ENCODE assay signal across 19 cellular contexts in the genomic region with DNA sequence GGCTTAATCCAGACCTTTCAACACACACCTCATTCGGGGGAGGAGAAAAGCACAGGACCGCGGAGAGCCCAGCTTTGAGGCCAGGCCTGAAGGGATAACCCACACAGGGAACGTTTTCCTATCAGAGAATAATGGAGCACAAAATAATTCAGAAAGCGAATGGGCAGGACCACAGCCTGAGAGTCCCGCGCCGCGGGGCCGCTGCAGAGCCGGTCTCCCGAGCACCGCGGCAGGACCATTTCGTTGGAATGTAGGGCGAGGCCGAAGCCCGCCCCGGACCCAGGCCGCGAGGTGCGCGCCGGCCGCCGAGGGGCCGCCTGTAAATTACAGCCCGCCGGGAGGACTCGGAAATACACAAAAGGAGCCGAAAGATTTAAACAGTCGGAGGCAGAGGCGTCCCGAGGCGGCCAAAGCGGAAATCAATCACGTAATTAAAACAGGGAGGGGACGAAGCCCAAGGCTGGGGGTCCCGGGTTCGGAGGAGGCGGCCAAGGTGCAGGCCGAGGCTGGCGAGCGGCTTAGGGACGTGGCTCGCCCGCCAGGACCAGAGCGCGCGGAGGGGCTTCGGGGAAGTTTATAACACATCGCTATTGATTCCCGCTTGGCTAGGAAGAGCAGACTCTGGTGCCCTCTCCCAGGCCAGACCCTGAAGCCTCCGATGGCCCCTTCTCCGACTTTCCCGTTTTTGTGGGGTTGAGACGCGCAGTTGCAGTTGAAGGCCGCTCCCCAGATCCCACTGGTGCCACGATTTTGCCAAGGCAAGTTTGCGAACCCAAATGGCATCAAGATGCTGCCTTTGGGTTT. TPM values are rescaled to one million over a fixed set of nuclear protein-coding genes. Genes with fewer than 3 reads are reported as not detected.
DNase-seq lines count a peak whose midpoint lies in the region; ATAC-seq, FAIRE-seq and TF ChIP-seq lines count a peak whose summit lies in the region.
"Had no signal": no experiment of that assay in that cellular context is flagged by ENCODE, and none has a peak within 500 bp of the region (broad histone marks: within the 10 kb centered on the region; RNA-seq: fewer than 3 reads in every experiment).

No MANE protein-coding gene starts in this region.

- no peak overlapping the region for H4K91ac ChIP-seq in neuronal stem cell (ENCODE audit: low read depth, low read length, poor library complexity)

- H3K79me1 ChIP-seq in neuronal stem cell (ENCODE audit: low read depth, low read length) = no peaks in the 10 kb centered on the region

- no peak overlapping the region for H2AK5ac ChIP-seq in neuronal stem cell (ENCODE audit: low read depth, low read length)

- H2BK5ac ChIP-seq in neuronal stem cell (ENCODE audit: low read length) = no peak overlapping the region

- TF ChIP-seq CTCF in CD8-positive, alpha-beta T cell (IDR thresholded peaks at IDR 0.05) = no peak
- no peak for TF ChIP-seq CTCF in endothelial cell of umbilical vein (IDR thresholded peaks at IDR 0.05; ENCODE audit: extremely low read depth in 1 of 2, insufficient read depth in 1 of 2, low read depth in 1 of 2, low read length in 2 of 2)

- no peaks in the 10 kb centered on the region for H3K9me3 ChIP-seq in CD8-positive, alpha-beta T cell (ENCODE audit: low read length)
- H3K9me3 ChIP-seq in NT2/D1 (ENCODE audit: insufficient read depth, low read length) (no peaks in the 10 kb centered on the region), endothelial cell of umbilical vein (replicated peaks; ENCODE audit: control insufficient read depth, insufficient read depth, low read length) (no peaks in the 10 kb centered on the region), neuronal stem cell (replicated peaks in 1 of 2; ENCODE audit: control insufficient read depth in 2 of 2, insufficient read depth in 1 of 2, low read depth in 1 of 2, low read length in 2 of 2) (no peaks in the 10 kb centered on the region)
- H3K9me3 ChIP-seq: MG63 had no signal

- no peak overlapping the region for H4K8ac ChIP-seq in neuronal stem cell (ENCODE audit: low read depth, low read length)

- no peak overlapping the region for H3K27ac ChIP-seq in CD8-positive, alpha-beta T cell (ENCODE audit: low read depth, low read length)
- H3K27ac ChIP-seq in endothelial cell of umbilical vein (ENCODE audit: insufficient read depth, low read depth, low read length) = no peak overlapping the region
- no peak overlapping the region for H3K27ac ChIP-seq in neuronal stem cell (replicated peaks; ENCODE audit: low read length)
- H3K27ac ChIP-seq: dorsolateral prefrontal cortex, SK-N-MC had no signal

- no peaks in the 10 kb centered on the region for H3K9me3 Mint-ChIP-seq in CD8-positive, alpha-beta T cell

- H2AFZ ChIP-seq in endothelial cell of umbilical vein (ENCODE audit: low read depth, low read length) = no peak overlapping the region
- H2AFZ ChIP-seq in neuronal stem cell (ENCODE audit: low read length) = peak overlapping the region; percentile 72

- POLR2A ChIA-PET in CD8-positive, alpha-beta T cell (lab: Charles Lee) = no interaction called here
- POLR2A ChIA-PET in endothelial cell of umbilical vein (lab: Charles Lee) = no interaction called here

- no peak overlapping the region for H3K18ac ChIP-seq in neuronal stem cell (ENCODE audit: low read length)

- no peak overlapping the region for H3K4ac ChIP-seq in neuronal stem cell (ENCODE audit: low read length)

- dilution Hi-C loops in endothelial cell of umbilical vein (cut with MboI; ENCODE audit: extremely low pct_ligation_motif_present, low sequenced_read_pairs) = no loop called here

- H2BK120ac ChIP-seq in neuronal stem cell (ENCODE audit: low read depth, low read length) = no peak overlapping the region

- H3K36me3 Mint-ChIP-seq in CD8-positive, alpha-beta T cell = no peaks in the 10 kb centered on the region

- no peak for ATAC-seq in CD8-positive, alpha-beta T cell

- no peaks in the 10 kb centered on the region for H3K36me3 ChIP-seq in CD8-positive, alpha-beta T cell (ENCODE audit: insufficient read depth, low read length)
- H3K36me3 ChIP-seq in NT2/D1 (ENCODE audit: insufficient read depth, insufficient read length, low read length) (no peaks in the 10 kb centered on the region), endothelial cell of umbilical vein (ENCODE audit: control insufficient read depth in 2 of 2, extremely low read depth in 1 of 2, insufficient read depth in 2 of 2, low read length in 2 of 2) (no peaks in the 10 kb centered on the region), neuronal stem cell (replicated peaks in 1 of 2; ENCODE audit: control insufficient read depth in 2 of 2, insufficient read depth in 2 of 2, low read length in 2 of 2) (no peaks in the 10 kb centered on the region)
- H3K36me3 ChIP-seq: MG63 had no signal

- peak overlapping the region; percentile 37 for H3K9ac ChIP-seq in NT2/D1 (ENCODE audit: insufficient read length, low read depth)
- no peak overlapping the region for H3K9ac ChIP-seq in endothelial cell of umbilical vein (replicated peaks; ENCODE audit: extremely low read depth, insufficient read depth, low read length)
- no peak overlapping the region for H3K9ac ChIP-seq in neuronal stem cell (ENCODE audit: low read depth, low read length, poor library complexity)

- peaks cover 57% of the 10 kb centered on the region for H3K27me3 ChIP-seq in CD8-positive, alpha-beta T cell (ENCODE audit: insufficient read depth, low read length)
- H3K27me3 ChIP-seq in NT2/D1 (ENCODE audit: insufficient read depth, insufficient read length) (peaks cover 100% of the 10 kb centered on the region), endothelial cell of umbilical vein (ENCODE audit: control insufficient read depth in 2 of 2, insufficient read depth in 2 of 2, low read length in 2 of 2) (peaks cover 80 to 96% of the 10 kb centered on the region in 2 experiments), neuronal stem cell (ENCODE audit: control insufficient read depth in 3 of 3, insufficient read depth in 3 of 3, low read depth in 1 of 3, low read length in 3 of 3) (peaks cover 45 to 100% (median 97%) of the 10 kb centered on the region in 3 experiments)
- H3K27me3 ChIP-seq: MG63 had no signal

- H4K20me1 ChIP-seq in endothelial cell of umbilical vein (replicated peaks; ENCODE audit: control insufficient read depth, extremely low read depth, insufficient read depth, low read length) = no peaks in the 10 kb centered on the region

- H3K4me1 Mint-ChIP-seq in CD8-positive, alpha-beta T cell (ENCODE audit: low read depth) = peaks cover 41% of the 10 kb centered on the region

- peaks cover 93% of the 10 kb centered on the region for H3K27me3 Mint-ChIP-seq in CD8-positive, alpha-beta T cell (ENCODE audit: low read depth)

- DNase-seq in CD8-positive, alpha-beta T cell = no peak
- no peak for DNase-seq in NT2/D1 (ENCODE audit: low read depth, low spot score)
- no peak for DNase-seq in endothelial cell of umbilical vein (ENCODE audit: low read depth, low spot score)
- DNase-seq in neuronal stem cell (ENCODE audit: low spot score) = no peak
- no peak for DNase-seq in NCI-H128 (lab: John Stamatoyannopoulos, UW; ENCODE audit: unreplicated experiment)
- no peak for DNase-seq in epidermal melanocyte (ENCODE audit: insufficient read length, low spot score)
- no peak for DNase-seq in DMS53 (lab: John Stamatoyannopoulos, UW)
- DNase-seq in HPDE6-E6E7 (ENCODE audit: extremely low spot score) = no peak
- DNase-seq: DMS79 treated with DMSO at 0.1 percent for 48 hours; dorsolateral prefrontal cortex; foreskin fibroblast; immature natural killer cell; MG63; midbrain; NCI-H2171; NK-92 treated with Interleukin-12 subunit alpha and Interleukin-12 subunit beta, amount 100 ng/mL, for 24 hours had no signal

- no peak overlapping the region for H3K27ac Mint-ChIP-seq in CD8-positive, alpha-beta T cell
- H3K27ac Mint-ChIP-seq: immature natural killer cell had no signal

- FAIRE-seq in endothelial cell of umbilical vein (lab: Jason Lieb, UNC) = no peak
- FAIRE-seq: astrocyte, urothelium cell line had no signal

- H3K4me2 ChIP-seq in endothelial cell of umbilical vein (ENCODE audit: insufficient read depth, low read length) (no peak overlapping the region), neuronal stem cell (ENCODE audit: insufficient read depth, low read length, poor library complexity, severe bottlenecking) (no peak overlapping the region)

- no peaks in the 10 kb centered on the region for H3K9me1 ChIP-seq in endothelial cell of umbilical vein (replicated peaks; ENCODE audit: control insufficient read depth, extremely low read depth, insufficient read depth, low read length)

- no CpG with 5 or more reads among the region's 61 CpGs for WGBS in neuronal stem cell (ENCODE audit: extremely low coverage in 2 of 2, insufficient read length in 2 of 2, insufficient replicate concordance in 1 of 2), 2 donors

- no peak overlapping the region for H2BK15ac ChIP-seq in neuronal stem cell (ENCODE audit: low read length)

- peaks cover 33% of the 10 kb centered on the region for H3K4me1 ChIP-seq in CD8-positive, alpha-beta T cell (ENCODE audit: insufficient read depth, low read length)
- peaks cover 15% of the 10 kb centered on the region for H3K4me1 ChIP-seq in NT2/D1 (ENCODE audit: insufficient read depth, insufficient read length)
- no peaks in the 10 kb centered on the region for H3K4me1 ChIP-seq in endothelial cell of umbilical vein (ENCODE audit: control insufficient read depth, extremely low read depth, insufficient read depth, low read length)
- H3K4me1 ChIP-seq in neuronal stem cell (ENCODE audit: control insufficient read depth in 2 of 2, insufficient read depth in 1 of 2, low read depth in 1 of 2, low read length in 2 of 2) = no peaks in the 10 kb centered on the region

- CTCF ChIA-PET in CD8-positive, alpha-beta T cell (lab: Charles Lee) = interaction anchor here (0.9 kb wide), 1 partner anchor 160 kb away, joined by 3 read pairs; no protein-coding TSS in a partner anchor
- CTCF ChIA-PET in endothelial cell of umbilical vein (lab: Charles Lee) = no interaction called here

- H3K23ac ChIP-seq in neuronal stem cell (ENCODE audit: low read depth, low read length, poor library complexity) = no peak overlapping the region

- H3K4me3 ChIP-seq in CD8-positive, alpha-beta T cell (ENCODE audit: low read depth, low read length) = no peak overlapping the region
- H3K4me3 ChIP-seq in NT2/D1 (ENCODE audit: insufficient read length, low read depth) (peak overlapping the region; percentile 19), endothelial cell of umbilical vein (replicated peaks in 1 of 3; ENCODE audit: insufficient read depth in 1 of 3, low read depth in 1 of 3, low read length in 3 of 3) (no peak overlapping the region), neuronal stem cell (ENCODE audit: low read length in 2 of 2) (no peak overlapping the region)
- H3K4me3 ChIP-seq: MG63, SK-N-MC had no signal

- intact Hi-C loops in CD8-positive, alpha-beta T cell (cut with DNase I, micrococcal nuclease) = no loop called here
- intact Hi-C loops in endothelial cell of umbilical vein (cut with micrococcal nuclease) = no loop called here

- H2BK12ac ChIP-seq in neuronal stem cell (ENCODE audit: low read length) = no peak overlapping the region

- no peak for TF ChIP-seq POLR2A in endothelial cell of umbilical vein (IDR thresholded peaks at IDR 0.05; ENCODE audit: low read depth, low read length)

- peak overlapping the region; percentile 33 for H3K4me3 Mint-ChIP-seq in CD8-positive, alpha-beta T cell

- H3K14ac ChIP-seq in neuronal stem cell (ENCODE audit: low read length) = no peak overlapping the region

- H3K79me2 ChIP-seq in endothelial cell of umbilical vein (ENCODE audit: control insufficient read depth, insufficient read depth, low read length) = no peaks in the 10 kb centered on the region

- BruUV-seq in endothelial cell of umbilical vein (replicated peaks; lab: Mats Ljungman, UMichigan) = no TSS peak

RNA-seq across cellular contexts. Expression of a gene that starts 6.3 kb away (rescaled TPM):
- under 1 TPM; 0.54 to 0.58 TPM for total RNA-seq in CD8-positive, alpha-beta T cell
- 0.58 TPM in 1 of 2 replicates, not detected in the other for total RNA-seq in endothelial cell of umbilical vein
- 0.06 and 0.14 TPM in 2 replicates for polyA plus RNA-seq in endothelial cell of umbilical vein
- polyA plus RNA-seq in endothelial cell of umbilical vein (2011; cell fraction: cytosol; rRNA removed) = not detected in 2 replicates
- polyA plus RNA-seq in endothelial cell of umbilical vein (2011; cell fraction: nucleus; rRNA removed) = 0.15 and 0.55 TPM in 2 replicates
- 2.5 and 2.9 TPM in 2 replicates for polyA plus RNA-seq in endothelial cell of umbilical vein (2012)
- polyA minus RNA-seq in endothelial cell of umbilical vein = not detected in 2 replicates
- polyA minus RNA-seq in endothelial cell of umbilical vein (2011; cell fraction: cytosol; rRNA and poly(A)+ RNA removed) = 0.61 TPM
- not detected in 2 replicates for polyA minus RNA-seq in endothelial cell of umbilical vein (2011; cell fraction: nucleus; rRNA and poly(A)+ RNA removed)
- polyA plus RNA-seq in neuronal stem cell (2013, experiment 1 of 2) = not detected
- polyA plus RNA-seq in neuronal stem cell (2013, experiment 2 of 2) = not detected
- total RNA-seq: astrocyte had no signal

RNA-seq across cellular contexts. Expression of a gene that starts 14.5 kb away (rescaled TPM):
- not detected for total RNA-seq in CD8-positive, alpha-beta T cell
- total RNA-seq in endothelial cell of umbilical vein = not detected in 2 replicates
- polyA plus RNA-seq in endothelial cell of umbilical vein = not detected in 2 replicates
- polyA plus RNA-seq in endothelial cell of umbilical vein (2011; cell fraction: cytosol; rRNA removed) = not detected in 2 replicates
- 0.07 and 0.08 TPM in 2 replicates for polyA plus RNA-seq in endothelial cell of umbilical vein (2011; cell fraction: nucleus; rRNA removed)
- polyA plus RNA-seq in endothelial cell of umbilical vein (2012) = 0.13 and 0.38 TPM in 2 replicates
- not detected in 2 replicates for polyA minus RNA-seq in endothelial cell of umbilical vein
- not detected for polyA minus RNA-seq in endothelial cell of umbilical vein (2011; cell fraction: cytosol; rRNA and poly(A)+ RNA removed)
- not detected in 2 replicates for polyA minus RNA-seq in endothelial cell of umbilical vein (2011; cell fraction: nucleus; rRNA and poly(A)+ RNA removed)
- polyA plus RNA-seq in neuronal stem cell (2013, experiment 1 of 2) = not detected
- polyA plus RNA-seq in neuronal stem cell (2013, experiment 2 of 2) = not detected
- total RNA-seq: astrocyte, dorsolateral prefrontal cortex had no signal
- polyA plus RNA-seq: immature natural killer cell had no signal

RNA-seq across cellular contexts. Expression of a gene that starts 19.1 kb away (rescaled TPM):
- not detected for total RNA-seq in CD8-positive, alpha-beta T cell
- total RNA-seq in endothelial cell of umbilical vein = 0.51 and 0.58 TPM in 2 replicates
- polyA plus RNA-seq in endothelial cell of umbilical vein = 0.57 and 0.72 TPM in 2 replicates
- 0.45 TPM in 2 replicates for polyA plus RNA-seq in endothelial cell of umbilical vein (2011; cell fraction: cytosol; rRNA removed)
- 0.99 and 1.0 TPM in 2 replicates for polyA plus RNA-seq in endothelial cell of umbilical vein (2011; cell fraction: nucleus; rRNA removed)
- 5.4 and 9.5 TPM in 2 replicates for polyA plus RNA-seq in endothelial cell of umbilical vein (2012)
- 0.40 and 0.97 TPM in 2 replicates for polyA minus RNA-seq in endothelial cell of umbilical vein
- 2.0 TPM for polyA minus RNA-seq in endothelial cell of umbilical vein (2011; cell fraction: cytosol; rRNA and poly(A)+ RNA removed)
- polyA minus RNA-seq in endothelial cell of umbilical vein (2011; cell fraction: nucleus; rRNA and poly(A)+ RNA removed) = not detected in 2 replicates
- polyA plus RNA-seq in neuronal stem cell (2013, experiment 1 of 2) = not detected
- polyA plus RNA-seq in neuronal stem cell (2013, experiment 2 of 2) = not detected
- total RNA-seq: astrocyte, dorsolateral prefrontal cortex had no signal
- polyA plus RNA-seq: immature natural killer cell had no signal

RNA-seq across cellular contexts. Expression of a gene that starts 38.6 kb away (rescaled TPM):
- not detected for total RNA-seq in CD8-positive, alpha-beta T cell
- 0.35 TPM in 1 of 2 replicates, not detected in the other for total RNA-seq in endothelial cell of umbilical vein
- polyA plus RNA-seq in endothelial cell of umbilical vein = 0.03 and 0.19 TPM in 2 replicates
- 0.03 and 0.11 TPM in 2 replicates for polyA plus RNA-seq in endothelial cell of umbilical vein (2011; cell fraction: cytosol; rRNA removed)
- 0.11 and 0.14 TPM in 2 replicates for polyA plus RNA-seq in endothelial cell of umbilical vein (2011; cell fraction: nucleus; rRNA removed)
- polyA plus RNA-seq in endothelial cell of umbilical vein (2012) = 2.8 and 3.8 TPM in 2 replicates
- polyA minus RNA-seq in endothelial cell of umbilical vein = 0.08 and 0.15 TPM in 2 replicates
- polyA minus RNA-seq in endothelial cell of umbilical vein (2011; cell fraction: cytosol; rRNA and poly(A)+ RNA removed) = not detected
- not detected in 2 replicates for polyA minus RNA-seq in endothelial cell of umbilical vein (2011; cell fraction: nucleus; rRNA and poly(A)+ RNA removed)
- polyA plus RNA-seq in neuronal stem cell (2013, experiment 1 of 2) = not detected
- polyA plus RNA-seq in neuronal stem cell (2013, experiment 2 of 2) = not detected
- total RNA-seq: astrocyte, dorsolateral prefrontal cortex had no signal
- polyA plus RNA-seq: immature natural killer cell had no signal

RNA-seq across cellular contexts. Expression of a gene that starts 47.4 kb away (rescaled TPM):
- not detected for total RNA-seq in CD8-positive, alpha-beta T cell
- total RNA-seq in endothelial cell of umbilical vein = 0.21 and 0.40 TPM in 2 replicates
- 0.54 and 0.58 TPM in 2 replicates for polyA plus RNA-seq in endothelial cell of umbilical vein
- polyA plus RNA-seq in endothelial cell of umbilical vein (2011; cell fraction: cytosol; rRNA removed) = 0.32 and 0.35 TPM in 2 replicates
- 0.21 and 0.45 TPM in 2 replicates for polyA plus RNA-seq in endothelial cell of umbilical vein (2011; cell fraction: nucleus; rRNA removed)
- polyA plus RNA-seq in endothelial cell of umbilical vein (2012) = 6.3 and 11.9 TPM in 2 replicates
- polyA minus RNA-seq in endothelial cell of umbilical vein = not detected in 2 replicates
- 3.2 TPM for polyA minus RNA-seq in endothelial cell of umbilical vein (2011; cell fraction: cytosol; rRNA and poly(A)+ RNA removed)
- polyA minus RNA-seq in endothelial cell of umbilical vein (2011; cell fraction: nucleus; rRNA and poly(A)+ RNA removed) = not detected in 2 replicates
- not detected for polyA plus RNA-seq in neuronal stem cell (2013, experiment 1 of 2)
- not detected for polyA plus RNA-seq in neuronal stem cell (2013, experiment 2 of 2)
- total RNA-seq: astrocyte, dorsolateral prefrontal cortex had no signal
- polyA plus RNA-seq: immature natural killer cell had no signal
